In the genomic region with DNA sequence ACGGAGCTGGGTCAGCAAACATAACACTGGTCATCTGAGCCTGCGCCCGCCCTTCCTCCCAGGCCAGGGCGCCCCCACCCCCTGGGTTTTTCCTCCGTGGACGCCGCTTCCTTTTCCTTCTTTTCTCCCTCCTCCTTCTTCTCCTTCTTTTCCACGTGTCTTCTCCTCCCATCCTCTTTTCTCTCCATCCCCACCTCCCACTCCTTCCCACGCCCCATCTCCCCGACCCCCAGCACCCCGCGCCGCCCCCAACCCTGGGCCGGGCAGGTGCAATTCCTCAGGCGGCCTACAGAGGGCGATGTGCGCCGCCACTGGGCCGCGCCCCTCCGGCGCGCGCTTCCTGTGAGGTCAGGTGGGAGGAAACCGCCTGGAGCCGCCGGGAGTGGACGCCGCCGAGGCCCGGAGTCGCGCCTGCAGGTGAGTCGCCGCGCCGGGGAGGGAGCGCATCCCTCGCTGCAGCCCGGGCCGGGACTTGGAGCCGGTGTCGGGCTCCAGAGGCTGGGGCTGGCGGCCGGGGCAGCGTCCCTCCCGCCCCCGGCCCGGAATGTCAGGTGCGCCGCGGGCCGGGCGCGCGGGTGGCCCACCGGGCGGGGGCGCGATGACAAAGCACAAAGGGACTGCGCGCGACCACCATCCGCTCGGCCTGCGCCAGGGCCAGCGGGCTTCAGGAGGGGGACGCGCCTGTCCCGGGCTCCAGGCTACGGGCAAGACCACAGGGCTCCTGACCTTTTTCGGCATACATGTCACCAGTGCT, we compare ENCODE assay signal across 1 cellular context.
TF ChIP-seq lines count a peak whose summit lies in the region.

A gene with protein sequence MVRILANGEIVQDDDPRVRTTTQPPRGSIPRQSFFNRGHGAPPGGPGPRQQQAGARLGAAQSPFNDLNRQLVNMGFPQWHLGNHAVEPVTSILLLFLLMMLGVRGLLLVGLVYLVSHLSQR (plus strand): TSS at position 351 of the 754 bp plus-strand sequence. CDS start 1,497 bp downstream, outside the sequence.

TF ChIP-seq in SK-N-SH treated with all-trans-retinoic acid at 6 μM for 48 hours, 23 proteins besides CTCF, POLR2A, EP300 and RAD21 (continued from another document):
- TF ChIP-seq, protein P1, sequence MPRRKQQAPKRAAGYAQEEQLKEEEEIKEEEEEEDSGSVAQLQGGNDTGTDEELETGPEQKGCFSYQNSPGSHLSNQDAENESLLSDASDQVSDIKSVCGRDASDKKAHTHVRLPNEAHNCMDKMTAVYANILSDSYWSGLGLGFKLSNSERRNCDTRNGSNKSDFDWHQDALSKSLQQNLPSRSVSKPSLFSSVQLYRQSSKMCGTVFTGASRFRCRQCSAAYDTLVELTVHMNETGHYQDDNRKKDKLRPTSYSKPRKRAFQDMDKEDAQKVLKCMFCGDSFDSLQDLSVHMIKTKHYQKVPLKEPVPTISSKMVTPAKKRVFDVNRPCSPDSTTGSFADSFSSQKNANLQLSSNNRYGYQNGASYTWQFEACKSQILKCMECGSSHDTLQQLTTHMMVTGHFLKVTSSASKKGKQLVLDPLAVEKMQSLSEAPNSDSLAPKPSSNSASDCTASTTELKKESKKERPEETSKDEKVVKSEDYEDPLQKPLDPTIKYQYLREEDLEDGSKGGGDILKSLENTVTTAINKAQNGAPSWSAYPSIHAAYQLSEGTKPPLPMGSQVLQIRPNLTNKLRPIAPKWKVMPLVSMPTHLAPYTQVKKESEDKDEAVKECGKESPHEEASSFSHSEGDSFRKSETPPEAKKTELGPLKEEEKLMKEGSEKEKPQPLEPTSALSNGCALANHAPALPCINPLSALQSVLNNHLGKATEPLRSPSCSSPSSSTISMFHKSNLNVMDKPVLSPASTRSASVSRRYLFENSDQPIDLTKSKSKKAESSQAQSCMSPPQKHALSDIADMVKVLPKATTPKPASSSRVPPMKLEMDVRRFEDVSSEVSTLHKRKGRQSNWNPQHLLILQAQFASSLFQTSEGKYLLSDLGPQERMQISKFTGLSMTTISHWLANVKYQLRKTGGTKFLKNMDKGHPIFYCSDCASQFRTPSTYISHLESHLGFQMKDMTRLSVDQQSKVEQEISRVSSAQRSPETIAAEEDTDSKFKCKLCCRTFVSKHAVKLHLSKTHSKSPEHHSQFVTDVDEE (CRISPR knock-in tag; IDR thresholded peaks at IDR 0.05) = no peak
